8 cellular contexts compared by ENCODE assay signal in genomic region chr12:75944097-75944904, GRCh38.
A peak's percentile ranks its signal among the peaks of the same experiment; 100 is the strongest.
DNase-seq lines count a peak whose midpoint lies in the region; ATAC-seq, FAIRE-seq and TF ChIP-seq lines count a peak whose summit lies in the region.

No MANE protein-coding gene starts in this region.

- peak overlapping the region; percentile 80 to 93 (median 87) for H3K27ac Mint-ChIP-seq in CD4-positive, alpha-beta memory T cell

- H3K9me3 ChIP-seq in CD4-positive, alpha-beta memory T cell (ENCODE audit: control insufficient read depth in 1 of 2, low read length in 2 of 2) = no peaks in the 10 kb centered on the region
- H3K9me3 ChIP-seq in Peyer's patch (no peaks in the 10 kb centered on the region), mucosa of rectum (ENCODE audit: control insufficient read depth in 2 of 2, low read length in 2 of 2) (no peaks in the 10 kb centered on the region)

- no peak for TF ChIP-seq CTCF in Peyer's patch (IDR thresholded peaks at IDR 0.05)
- no peak for TF ChIP-seq CTCF in coronary artery (IDR thresholded peaks at IDR 0.05)

- no peaks in the 10 kb centered on the region for H3K27me3 Mint-ChIP-seq in CD4-positive, alpha-beta memory T cell

- no peaks in the 10 kb centered on the region for H3K27me3 ChIP-seq in CD4-positive, alpha-beta memory T cell (ENCODE audit: insufficient read depth, low read length)
- H3K27me3 ChIP-seq in Peyer's patch (no peaks in the 10 kb centered on the region), mucosa of rectum (ENCODE audit: control insufficient read depth in 2 of 2, insufficient read depth in 2 of 2, low read length in 2 of 2) (no peaks in the 10 kb centered on the region)

- H3K36me3 ChIP-seq in CD4-positive, alpha-beta memory T cell (ENCODE audit: insufficient read depth, low read length) = no peaks in the 10 kb centered on the region
- H3K36me3 ChIP-seq in Peyer's patch = no peaks in the 10 kb centered on the region
- no peaks in the 10 kb centered on the region for H3K36me3 ChIP-seq in mucosa of rectum (ENCODE audit: control insufficient read depth in 2 of 2, insufficient read depth in 2 of 2, low read length in 2 of 2)

- no peaks in the 10 kb centered on the region for H3K36me3 Mint-ChIP-seq in CD4-positive, alpha-beta memory T cell

- CTCF ChIA-PET in CD4-positive, alpha-beta memory T cell (lab: Charles Lee; ENCODE audit: partially characterized antibody) = interaction anchor here (1.1 to 1.2 kb wide), 2 partner anchors 86 to 87 kb away, joined by 3 read pairs; partner anchors contain the start of gene PHLDA1

- peak overlapping the region; percentile 22 for H3K27ac ChIP-seq in CD4-positive, alpha-beta memory T cell (ENCODE audit: low read depth, low read length)
- H3K27ac ChIP-seq in Peyer's patch (peak overlapping the region; percentile 24 to 68 (median 53)), coronary artery (peak overlapping the region; percentile 29 to 82), mucosa of rectum (ENCODE audit: low read depth in 2 of 2, low read length in 2 of 2) (peak overlapping the region; percentile 49 to 56)

- H3K9ac ChIP-seq in mucosa of rectum (ENCODE audit: low read depth in 1 of 2, low read length in 2 of 2) = no peak overlapping the region

- H3K4me1 ChIP-seq in CD4-positive, alpha-beta memory T cell (ENCODE audit: insufficient read depth, low read length) = peaks cover 20% of the 10 kb centered on the region
- H3K4me1 ChIP-seq in Peyer's patch = peaks cover 0 to 11% (median 0%) of the 10 kb centered on the region in 4 donors
- peaks cover 7 to 17% of the 10 kb centered on the region in 2 donors for H3K4me1 ChIP-seq in mucosa of rectum (ENCODE audit: control insufficient read depth in 2 of 2, insufficient read depth in 2 of 2, low read length in 2 of 2)

- peaks cover 14 to 21% (median 19%) of the 10 kb centered on the region in 4 donors for H3K4me1 Mint-ChIP-seq in CD4-positive, alpha-beta memory T cell

- FAIRE-seq in GM19239 (lab: Jason Lieb, UNC) = peak; percentile 94

- DNase-seq in CD4-positive, alpha-beta memory T cell = peak in 4 of 5 donors; percentile 15 to 41 (median 25)
- DNase-seq in GM19239 (ENCODE audit: insufficient read length, low spot score) = peak; percentile 40
- no peak for DNase-seq in Peyer's patch
- no peak for DNase-seq in coronary artery (ENCODE audit: low spot score)
- no peak for DNase-seq in HK-2 (ENCODE audit: unreplicated experiment)
- DNase-seq in NCI-H748 treated with DMSO at 0.1 percent for 48 hours (lab: John Stamatoyannopoulos, UW) = no peak

- POLR2A ChIA-PET in CD4-positive, alpha-beta memory T cell (lab: Charles Lee; ENCODE audit: partially characterized antibody) = interaction anchor here (0.6 to 2.6 kb wide), 7 partner anchors 25 to 615 kb away, joined by 3 to 28 read pairs (median 3); partner anchors contain the start of genes OSBPL8 and PHLDA1

- TF ChIP-seq POLR2A in Peyer's patch (IDR thresholded peaks at IDR 0.05) = no peak

- no peaks in the 10 kb centered on the region for H3K9me3 Mint-ChIP-seq in CD4-positive, alpha-beta memory T cell

- peak overlapping the region in 7 of 8 donors; percentile 13 to 78 (median 41) for H3K4me3 Mint-ChIP-seq in CD4-positive, alpha-beta memory T cell

- ATAC-seq in HG03139 (IDR thresholded peaks at IDR 0.05; ENCODE audit: unreplicated experiment) = peak; percentile 93

- intact Hi-C loops in CD4-positive, alpha-beta memory T cell (cut with micrococcal nuclease) = loop anchor here (1.0 kb wide), 3 partner anchors 10 to 76 kb away; no protein-coding TSS in a partner anchor

- H3K4me3 ChIP-seq in CD4-positive, alpha-beta memory T cell (ENCODE audit: low read length in 2 of 2) = no peak overlapping the region
- no peak overlapping the region for H3K4me3 ChIP-seq in Peyer's patch
- no peak overlapping the region for H3K4me3 ChIP-seq in coronary artery
- no peak overlapping the region for H3K4me3 ChIP-seq in mucosa of rectum (ENCODE audit: low read length in 2 of 2)

Comparison
In these comparisons a context has a peak if more than half of its experiments do, and no peak if none do; other contexts are left out.
1. DNase-seq: peak in CD4-positive, alpha-beta memory T cell (4 of 5) and GM19239 (single experiment); none in Peyer's patch (0 of 3), coronary artery (single experiment), HK-2 (single experiment) and NCI-H748 treated with DMSO at 0.1 percent for 48 hours (single experiment).
2. Peak in every context shown above with its lines, with median percentiles within 50 percentile points of each other: H3K27ac ChIP-seq.